1 cellular context compared by ENCODE assay signal in genomic region chr9:134550081-134550480, GRCh38.
TF ChIP-seq lines count a peak whose summit lies in the region.

No MANE protein-coding gene starts in this region.

TF ChIP-seq in HepG2, 621 proteins besides CTCF, POLR2A, EP300 and RAD21:
- TF ChIP-seq ZNF770 (CRISPR knock-in tag; IDR thresholded peaks at IDR 0.05), result 0 out of 2 replicates have a peak, but pooled peaks have one; percentile 24
TF ChIP-seq in HepG2: peak in this region for 1; not testable (repeated sequence) for 620.
